In genomic region chr2:174428214-174428613, GRCh38 we compare ENCODE assay signal across 19 cellular contexts. TPM values are rescaled to one million over a fixed set of nuclear protein-coding genes. Genes with fewer than 3 reads are reported as not detected.
DNase-seq lines count a peak whose midpoint lies in the region; ATAC-seq, FAIRE-seq and TF ChIP-seq lines count a peak whose summit lies in the region.
"Had no signal": no experiment of that assay in that cellular context is flagged by ENCODE, and none has a peak within 500 bp of the region (broad histone marks: within the 10 kb centered on the region; RNA-seq: fewer than 3 reads in every experiment).

No MANE protein-coding gene starts in this region.

- peaks cover 8% of the 10 kb centered on the region for H3K9me3 Mint-ChIP-seq in activated naive CD8-positive, alpha-beta T cell treated with anti-CD3 and anti-CD28 coated beads for 36 hours
- peaks cover 0 to 7% (median 2%) of the 10 kb centered on the region in 8 donors for H3K9me3 Mint-ChIP-seq in CD4-positive, alpha-beta memory T cell
- H3K9me3 Mint-ChIP-seq in CD14-positive monocyte, result peaks cover 0 to 5% (median 1%) of the 10 kb centered on the region in 7 donors

- TF ChIP-seq CTCF in kidney (IDR thresholded peaks at IDR 0.05; ENCODE audit: borderline replicate concordance, extremely low read depth, insufficient read depth) (no peak), CD14-positive monocyte (IDR thresholded peaks at IDR 0.05) (no peak)

- no peaks in the 10 kb centered on the region for H3K27me3 ChIP-seq in endocrine pancreas (ENCODE audit: control insufficient read depth, insufficient read depth, low read length)
- no peaks in the 10 kb centered on the region for H3K27me3 ChIP-seq in CD4-positive, alpha-beta memory T cell (ENCODE audit: insufficient read depth, low read length)

- POLR2A ChIA-PET in CD4-positive, alpha-beta memory T cell (lab: Charles Lee; ENCODE audit: partially characterized antibody), result no interaction called here

- FAIRE-seq in kidney (lab: Jason Lieb, UNC), result peak; percentile 42
- FAIRE-seq: H1 had no signal

- peak; percentile 74 for DNase-seq in DMS53 treated with DMSO at 0.1 percent for 48 hours (lab: John Stamatoyannopoulos, UW; ENCODE audit: unreplicated experiment)
- DNase-seq in kidney, result no peak
- no peak for DNase-seq in activated naive CD8-positive, alpha-beta T cell treated with anti-CD3 and anti-CD28 coated beads for 36 hours
- DNase-seq in CD4-positive, alpha-beta memory T cell, result no peak
- no peak for DNase-seq in CD14-positive monocyte (ENCODE audit: low spot score)
- DNase-seq: AML-193; CD8-positive, alpha-beta memory T cell; COR-L47; DMS79 treated with DMSO at 0.1 percent for 48 hours; GF-D8; H9; Karpas-422; KBM-7 had no signal

- intact Hi-C loops in kidney (cut with DNase I) (no loop called here), CD14-positive monocyte (cut with micrococcal nuclease) (no loop called here)
- intact Hi-C loops in CD4-positive, alpha-beta memory T cell (cut with micrococcal nuclease), result no loop called here

- H3K4me3 ChIP-seq in endocrine pancreas (ENCODE audit: control insufficient read depth, insufficient read depth, low read length) (peak overlapping the region; percentile 47), kidney (ENCODE audit: low read length in 2 of 2) (no peak overlapping the region)
- H3K4me3 ChIP-seq in CD4-positive, alpha-beta memory T cell (ENCODE audit: low read length in 2 of 2), result no peak overlapping the region

- no peaks in the 10 kb centered on the region for H3K36me3 ChIP-seq in endocrine pancreas (ENCODE audit: control insufficient read depth, insufficient read depth, low read length)
- peaks cover under 1 to 5% of the 10 kb centered on the region in 2 donors for H3K36me3 ChIP-seq in kidney (ENCODE audit: control insufficient read depth in 1 of 2, insufficient read depth in 2 of 2, low read length in 2 of 2)
- H3K36me3 ChIP-seq in CD4-positive, alpha-beta memory T cell (ENCODE audit: insufficient read depth, low read length), result peaks cover 3% of the 10 kb centered on the region

- no peak overlapping the region for H3K4me3 Mint-ChIP-seq in activated naive CD8-positive, alpha-beta T cell treated with anti-CD3 and anti-CD28 coated beads for 36 hours
- H3K4me3 Mint-ChIP-seq in CD4-positive, alpha-beta memory T cell, result no peak overlapping the region
- no peak overlapping the region for H3K4me3 Mint-ChIP-seq in CD14-positive monocyte
- H3K4me3 Mint-ChIP-seq: CD8-positive, alpha-beta memory T cell; H9; IgD-negative memory B cell had no signal

- H3K27me3 Mint-ChIP-seq in activated naive CD8-positive, alpha-beta T cell treated with anti-CD3 and anti-CD28 coated beads for 36 hours, result no peaks in the 10 kb centered on the region
- H3K27me3 Mint-ChIP-seq in CD4-positive, alpha-beta memory T cell, result no peaks in the 10 kb centered on the region
- H3K27me3 Mint-ChIP-seq in CD14-positive monocyte (ENCODE audit: low read depth in 3 of 3), result no peaks in the 10 kb centered on the region
- H3K27me3 Mint-ChIP-seq: CD8-positive, alpha-beta memory T cell; IgD-negative memory B cell had no signal

- H3K36me3 Mint-ChIP-seq in activated naive CD8-positive, alpha-beta T cell treated with anti-CD3 and anti-CD28 coated beads for 36 hours, result peaks cover 25% of the 10 kb centered on the region
- peaks cover 30 to 34% of the 10 kb centered on the region in 2 donors for H3K36me3 Mint-ChIP-seq in CD4-positive, alpha-beta memory T cell
- H3K36me3 Mint-ChIP-seq in CD14-positive monocyte, result peaks cover 26 to 42% of the 10 kb centered on the region in 2 donors

- H3K27ac ChIP-seq in kidney (ENCODE audit: low read depth in 2 of 2, low read length in 2 of 2), result no peak overlapping the region
- H3K27ac ChIP-seq in CD4-positive, alpha-beta memory T cell (ENCODE audit: low read depth, low read length), result no peak overlapping the region
- H3K27ac ChIP-seq: C4-2B had no signal

- CTCF ChIA-PET in CD4-positive, alpha-beta memory T cell (lab: Charles Lee; ENCODE audit: partially characterized antibody), result no interaction called here

- H3K4me1 Mint-ChIP-seq in activated naive CD8-positive, alpha-beta T cell treated with anti-CD3 and anti-CD28 coated beads for 36 hours, result no peaks in the 10 kb centered on the region
- H3K4me1 Mint-ChIP-seq in CD4-positive, alpha-beta memory T cell, result no peaks in the 10 kb centered on the region
- no peaks in the 10 kb centered on the region for H3K4me1 Mint-ChIP-seq in CD14-positive monocyte
- H3K4me1 Mint-ChIP-seq: CD8-positive, alpha-beta memory T cell; H9; IgD-negative memory B cell had no signal

- no peak overlapping the region for H3K27ac Mint-ChIP-seq in activated naive CD8-positive, alpha-beta T cell treated with anti-CD3 and anti-CD28 coated beads for 36 hours
- H3K27ac Mint-ChIP-seq in CD4-positive, alpha-beta memory T cell, result no peak overlapping the region
- H3K27ac Mint-ChIP-seq in CD14-positive monocyte, result no peak overlapping the region
- H3K27ac Mint-ChIP-seq: CD8-positive, alpha-beta memory T cell; H9; IgD-negative memory B cell had no signal

- ATAC-seq in HG03439 (IDR thresholded peaks at IDR 0.05; ENCODE audit: unreplicated experiment), result no peak

- H3K4me1 ChIP-seq in endocrine pancreas (ENCODE audit: control insufficient read depth, insufficient read depth, low read length), result peaks cover 17% of the 10 kb centered on the region
- H3K4me1 ChIP-seq in kidney (ENCODE audit: control insufficient read depth in 1 of 2, insufficient read depth in 1 of 2, low read depth in 1 of 2, low read length in 2 of 2), result no peaks in the 10 kb centered on the region
- H3K4me1 ChIP-seq in CD4-positive, alpha-beta memory T cell (ENCODE audit: insufficient read depth, low read length), result no peaks in the 10 kb centered on the region

- no peaks in the 10 kb centered on the region for H3K9me3 ChIP-seq in endocrine pancreas (ENCODE audit: control insufficient read depth, low read length)
- no peaks in the 10 kb centered on the region for H3K9me3 ChIP-seq in kidney (ENCODE audit: control insufficient read depth in 1 of 2, low read length in 2 of 2)
- H3K9me3 ChIP-seq in CD4-positive, alpha-beta memory T cell (ENCODE audit: control insufficient read depth in 1 of 2, low read length in 2 of 2), result no peaks in the 10 kb centered on the region

- H3K9ac ChIP-seq in endocrine pancreas (ENCODE audit: control insufficient read depth, insufficient read depth, low read length), result no peak overlapping the region
- no peak overlapping the region for H3K9ac ChIP-seq in kidney (ENCODE audit: low read length in 2 of 2)

RNA-seq across cellular contexts. Expression of gene SCRN3, which starts 32.7 kb away (rescaled TPM):
- total RNA-seq in kidney, result 29.0 TPM
- polyA plus RNA-seq in kidney (ENCODE audit: insufficient read depth, low read depth, low replicate concordance), result 13.7 TPM
- 10 to 100 TPM; 12.9 to 15.9 TPM for total RNA-seq in activated naive CD8-positive, alpha-beta T cell treated with anti-CD3 and anti-CD28 coated beads for 36 hours
- 10 to 100 TPM; 14.7 to 15.2 TPM for total RNA-seq in CD4-positive, alpha-beta memory T cell
- 10 to 100 TPM; 10.8 to 11.7 TPM for polyA plus RNA-seq in CD4-positive, alpha-beta memory T cell
- 10 to 100 TPM in 1 of 2 donors, 1 to 10 TPM in 1; 7.2 to 11.2 TPM for polyA plus RNA-seq in CD14-positive monocyte

RNA-seq across cellular contexts. Expression of gene GPR155, which starts 58.6 kb away (rescaled TPM):
- total RNA-seq in kidney, result 7.6 TPM
- polyA plus RNA-seq in kidney (ENCODE audit: insufficient read depth, low read depth, low replicate concordance), result 8.1 TPM
- total RNA-seq in activated naive CD8-positive, alpha-beta T cell treated with anti-CD3 and anti-CD28 coated beads for 36 hours, result 10 to 100 TPM in 1 of 2 experiments, 1 to 10 TPM in 1; 9.4 to 14.5 TPM
- total RNA-seq in CD4-positive, alpha-beta memory T cell, result 10 to 100 TPM; 18.2 to 20.4 TPM
- polyA plus RNA-seq in CD4-positive, alpha-beta memory T cell, result 10 to 100 TPM in 1 of 2 donors, 1 to 10 TPM in 1; 7.5 to 10.6 TPM
- polyA plus RNA-seq in CD14-positive monocyte, result 1 to 10 TPM; 3.4 to 7.0 TPM
- total RNA-seq: HT-29 had no signal
